17 cellular contexts compared by ENCODE assay signal in the genomic region with DNA sequence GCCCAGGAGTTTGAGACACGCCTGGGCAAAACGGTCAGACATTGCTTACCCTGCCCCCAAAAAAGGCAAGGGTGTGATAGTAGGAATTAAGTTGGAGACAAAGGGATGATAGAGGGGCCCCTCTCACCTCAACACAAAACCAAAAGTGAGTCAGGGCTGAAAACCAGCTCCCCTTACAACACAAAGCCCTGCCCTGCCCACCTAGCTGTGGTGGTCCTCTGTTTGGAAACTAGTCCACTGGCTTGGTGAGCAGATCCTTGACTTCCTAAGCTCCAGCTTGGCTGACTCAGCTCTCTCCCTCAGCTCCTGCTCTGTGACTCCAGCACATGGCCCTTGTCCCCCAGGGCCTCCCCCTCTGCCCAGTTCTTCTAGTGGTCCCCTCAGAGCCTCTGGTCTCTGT.
A peak's percentile ranks its signal among the peaks of the same experiment; 100 is the strongest.
DNase-seq lines count a peak whose midpoint lies in the region; ATAC-seq and TF ChIP-seq lines count a peak whose summit lies in the region.
"Had no signal": no experiment of that assay in that cellular context is flagged by ENCODE, and none has a peak within 500 bp of the region (broad histone marks: within the 10 kb centered on the region; RNA-seq: fewer than 3 reads in every experiment).

No MANE protein-coding gene starts in this region.

- H3K27ac ChIP-seq in 22Rv1: peak overlapping the region; percentile 12; the same call in 1 of the 2 replicates
- no peak overlapping the region for H3K27ac ChIP-seq in DOHH2 (ENCODE audit: low read depth, low read length)
- no peak overlapping the region for H3K27ac ChIP-seq in OCI-LY3 (ENCODE audit: low read length)
- no peak overlapping the region for H3K27ac ChIP-seq in lower lobe of right lung
- H3K27ac ChIP-seq: C4-2B had no signal

- H3K27me3 ChIP-seq in DOHH2 (ENCODE audit: control insufficient read depth, low read length) (no peaks in the 10 kb centered on the region), OCI-LY3 (ENCODE audit: low read depth, low read length) (no peaks in the 10 kb centered on the region), lower lobe of right lung (ENCODE audit: low read depth) (no peaks in the 10 kb centered on the region)
- H3K27me3 ChIP-seq: MG63 had no signal

- H3K4me1 ChIP-seq in DOHH2 (ENCODE audit: control insufficient read depth, low read length): peaks cover 23% of the 10 kb centered on the region
- H3K4me1 ChIP-seq in OCI-LY3 (ENCODE audit: low read length): peaks cover 19% of the 10 kb centered on the region
- H3K4me1 ChIP-seq in lower lobe of right lung: no peaks in the 10 kb centered on the region

- TF ChIP-seq CTCF in 22Rv1 (IDR thresholded peaks at IDR 0.05) (no peak), DOHH2 (IDR thresholded peaks at IDR 0.05; ENCODE audit: low read depth, low read length, poor library complexity, severe bottlenecking) (no peak), OCI-LY3 (IDR thresholded peaks at IDR 0.05; ENCODE audit: low read depth, low read length) (no peak), lower lobe of right lung (IDR thresholded peaks at IDR 0.05) (no peak)

- no peaks in the 10 kb centered on the region for H3K79me2 ChIP-seq in DOHH2 (ENCODE audit: control insufficient read depth, low read length)
- H3K79me2 ChIP-seq in OCI-LY3 (ENCODE audit: low read length): no peaks in the 10 kb centered on the region

- peaks cover 13% of the 10 kb centered on the region for H3K36me3 ChIP-seq in DOHH2 (ENCODE audit: control insufficient read depth, low read length)
- no peaks in the 10 kb centered on the region for H3K36me3 ChIP-seq in OCI-LY3 (replicated peaks; ENCODE audit: low read depth, low read length)
- no peaks in the 10 kb centered on the region for H3K36me3 ChIP-seq in lower lobe of right lung
- H3K36me3 ChIP-seq: MG63 had no signal

- peak overlapping the region; percentile 38; the same call in 1 of the 2 replicates for H3K4me2 ChIP-seq in DOHH2 (ENCODE audit: low read length)
- H3K4me2 ChIP-seq in OCI-LY3 (ENCODE audit: low read length): peak overlapping the region; percentile 37

- no peaks in the 10 kb centered on the region for H3K9me2 ChIP-seq in DOHH2 (replicated peaks; ENCODE audit: control insufficient read depth, low read length)

- no peaks in the 10 kb centered on the region for H4K20me1 ChIP-seq in DOHH2 (ENCODE audit: control insufficient read depth, insufficient read depth, low read depth, low read length)
- no peaks in the 10 kb centered on the region for H4K20me1 ChIP-seq in OCI-LY3 (ENCODE audit: insufficient read depth, low read length)

- H3K9ac ChIP-seq in OCI-LY3 (ENCODE audit: low read length): no peak overlapping the region

- H3K9me3 ChIP-seq in DOHH2 (ENCODE audit: control insufficient read depth, insufficient read depth, low read length) (peaks cover 19% of the 10 kb centered on the region), OCI-LY3 (ENCODE audit: insufficient read depth, low read length) (no peaks in the 10 kb centered on the region), lower lobe of right lung (no peaks in the 10 kb centered on the region)
- H3K9me3 ChIP-seq: MG63 had no signal

- H3F3A ChIP-seq in DOHH2 (ENCODE audit: control insufficient read depth, insufficient read depth): no peaks in the 10 kb centered on the region

- peak; percentile 18 to 21 for ATAC-seq in lower lobe of right lung

- peak overlapping the region; percentile 34; the same call in 1 of the 2 replicates for H3K4me3 ChIP-seq in DOHH2 (ENCODE audit: low read length)
- H3K4me3 ChIP-seq in OCI-LY3 (ENCODE audit: low read length): no peak overlapping the region
- no peak overlapping the region for H3K4me3 ChIP-seq in lower lobe of right lung
- H3K4me3 ChIP-seq: MG63 had no signal

- intact Hi-C loops in lower lobe of right lung (cut with DNase I): no loop called here

- no peak for DNase-seq in lower lobe of right lung
- no peak for DNase-seq in cerebellar cortex (ENCODE audit: low spot score)
- no peak for DNase-seq in stimulated activated CD4-positive, alpha-beta T cell treated with anti-CD3 and anti-CD28 coated beads, Interleukin-2, amount 100 ng/mL, for 24 hours
- DNase-seq in GM19240 (ENCODE audit: insufficient read length, low spot score): no peak
- DNase-seq: DMS79 treated with DMSO at 0.1 percent for 48 hours, HCEC 1CT, KG1, MG63, NCI-H1092, NCI-H1436 treated with DMSO at 0.1 percent for 48 hours, NCI-H2029 treated with DMSO at 0.1 percent for 48 hours, NCI-H2171, Right ventricle myocardium superior had no signal

- no peak overlapping the region for H2AFZ ChIP-seq in OCI-LY3 (ENCODE audit: low read depth, low read length)
